In genomic region chr19:55703790-55704215, GRCh38 we compare ENCODE assay signal across 1 cellular context.
TF ChIP-seq lines count a peak whose summit lies in the region.

No MANE protein-coding gene starts in this region.

TF ChIP-seq in HepG2, 621 proteins besides CTCF, POLR2A, EP300 and RAD21 (continued from another document):
- TF ChIP-seq ZNF891 (CRISPR knock-in tag; IDR thresholded peaks at IDR 0.05) (no peak), ZNF263 (CRISPR knock-in tag; IDR thresholded peaks at IDR 0.05) (0 out of 2 replicates have a peak, but pooled peaks have one; percentile 15), GTF2F1 (IDR thresholded peaks at IDR 0.05; ENCODE audit: low read length) (no peak), ZNF224 (CRISPR knock-in tag; IDR thresholded peaks at IDR 0.05) (no peak), ZNF577 (CRISPR knock-in tag; IDR thresholded peaks at IDR 0.05; ENCODE audit: borderline replicate concordance, low read depth) (no peak), STAG1 (CRISPR knock-in tag; IDR thresholded peaks at IDR 0.05) (peak; percentile 41; the same call in 1 of the 2 replicates)
